2 cellular contexts compared by ENCODE assay signal in the genomic region with DNA sequence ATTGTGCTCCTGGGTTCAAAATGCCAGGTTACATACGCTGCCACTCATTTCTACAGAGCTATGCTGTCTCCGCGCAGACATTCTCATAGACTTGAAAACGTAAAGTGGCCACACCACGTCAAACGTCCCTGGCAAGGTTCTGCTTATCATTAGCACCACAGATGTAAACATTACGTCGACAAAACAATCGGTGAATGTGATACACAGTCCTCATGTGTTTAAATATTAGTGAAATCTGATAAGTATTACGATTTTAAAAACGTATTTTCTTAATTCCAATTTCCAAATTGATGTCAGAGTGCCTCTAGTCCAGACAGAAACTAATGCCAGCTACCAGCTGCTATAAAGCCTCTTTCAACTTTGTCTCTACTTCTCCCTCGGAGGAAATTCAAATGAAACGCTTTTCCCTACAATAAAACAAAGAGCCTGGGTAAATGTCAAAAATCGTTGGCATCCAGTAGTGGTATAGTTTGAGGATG.
TF ChIP-seq lines count a peak whose summit lies in the region.

No MANE protein-coding gene starts in this region.

TF ChIP-seq in SK-N-SH treated with all-trans-retinoic acid at 6 μM for 48 hours, 23 proteins besides CTCF, POLR2A, EP300 and RAD21 (continued from another document):
- TF ChIP-seq, protein P1, sequence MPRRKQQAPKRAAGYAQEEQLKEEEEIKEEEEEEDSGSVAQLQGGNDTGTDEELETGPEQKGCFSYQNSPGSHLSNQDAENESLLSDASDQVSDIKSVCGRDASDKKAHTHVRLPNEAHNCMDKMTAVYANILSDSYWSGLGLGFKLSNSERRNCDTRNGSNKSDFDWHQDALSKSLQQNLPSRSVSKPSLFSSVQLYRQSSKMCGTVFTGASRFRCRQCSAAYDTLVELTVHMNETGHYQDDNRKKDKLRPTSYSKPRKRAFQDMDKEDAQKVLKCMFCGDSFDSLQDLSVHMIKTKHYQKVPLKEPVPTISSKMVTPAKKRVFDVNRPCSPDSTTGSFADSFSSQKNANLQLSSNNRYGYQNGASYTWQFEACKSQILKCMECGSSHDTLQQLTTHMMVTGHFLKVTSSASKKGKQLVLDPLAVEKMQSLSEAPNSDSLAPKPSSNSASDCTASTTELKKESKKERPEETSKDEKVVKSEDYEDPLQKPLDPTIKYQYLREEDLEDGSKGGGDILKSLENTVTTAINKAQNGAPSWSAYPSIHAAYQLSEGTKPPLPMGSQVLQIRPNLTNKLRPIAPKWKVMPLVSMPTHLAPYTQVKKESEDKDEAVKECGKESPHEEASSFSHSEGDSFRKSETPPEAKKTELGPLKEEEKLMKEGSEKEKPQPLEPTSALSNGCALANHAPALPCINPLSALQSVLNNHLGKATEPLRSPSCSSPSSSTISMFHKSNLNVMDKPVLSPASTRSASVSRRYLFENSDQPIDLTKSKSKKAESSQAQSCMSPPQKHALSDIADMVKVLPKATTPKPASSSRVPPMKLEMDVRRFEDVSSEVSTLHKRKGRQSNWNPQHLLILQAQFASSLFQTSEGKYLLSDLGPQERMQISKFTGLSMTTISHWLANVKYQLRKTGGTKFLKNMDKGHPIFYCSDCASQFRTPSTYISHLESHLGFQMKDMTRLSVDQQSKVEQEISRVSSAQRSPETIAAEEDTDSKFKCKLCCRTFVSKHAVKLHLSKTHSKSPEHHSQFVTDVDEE (CRISPR knock-in tag; IDR thresholded peaks at IDR 0.05) = no peak
- no peak for TF ChIP-seq TCF4 (CRISPR knock-in tag; IDR thresholded peaks at IDR 0.05; ENCODE audit: borderline replicate concordance)
- TF ChIP-seq, protein P2, sequence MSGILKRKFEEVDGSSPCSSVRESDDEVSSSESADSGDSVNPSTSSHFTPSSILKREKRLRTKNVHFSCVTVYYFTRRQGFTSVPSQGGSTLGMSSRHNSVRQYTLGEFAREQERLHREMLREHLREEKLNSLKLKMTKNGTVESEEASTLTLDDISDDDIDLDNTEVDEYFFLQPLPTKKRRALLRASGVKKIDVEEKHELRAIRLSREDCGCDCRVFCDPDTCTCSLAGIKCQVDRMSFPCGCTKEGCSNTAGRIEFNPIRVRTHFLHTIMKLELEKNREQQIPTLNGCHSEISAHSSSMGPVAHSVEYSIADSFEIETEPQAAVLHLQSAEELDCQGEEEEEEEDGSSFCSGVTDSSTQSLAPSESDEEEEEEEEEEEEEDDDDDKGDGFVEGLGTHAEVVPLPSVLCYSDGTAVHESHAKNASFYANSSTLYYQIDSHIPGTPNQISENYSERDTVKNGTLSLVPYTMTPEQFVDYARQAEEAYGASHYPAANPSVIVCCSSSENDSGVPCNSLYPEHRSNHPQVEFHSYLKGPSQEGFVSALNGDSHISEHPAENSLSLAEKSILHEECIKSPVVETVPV (CRISPR knock-in tag; IDR thresholded peaks at IDR 0.05) = no peak
- TF ChIP-seq BACH2 (CRISPR knock-in tag; IDR thresholded peaks at IDR 0.05; ENCODE audit: borderline replicate concordance) = no peak
- no peak for TF ChIP-seq ZFP3 (CRISPR knock-in tag; IDR thresholded peaks at IDR 0.05)
- TF ChIP-seq ESRRG (CRISPR knock-in tag; IDR thresholded peaks at IDR 0.05) = no peak
- TF ChIP-seq RARB (CRISPR knock-in tag; IDR thresholded peaks at IDR 0.05) = no peak
- TF ChIP-seq ZNF565 (CRISPR knock-in tag; conservative IDR thresholded peaks at IDR 0.05; ENCODE audit: low read depth) = no peak
- no peak for TF ChIP-seq TOX (CRISPR knock-in tag; IDR thresholded peaks at IDR 0.05; ENCODE audit: borderline replicate concordance)
- TF ChIP-seq ARNTL (CRISPR knock-in tag; IDR thresholded peaks at IDR 0.05; ENCODE audit: borderline replicate concordance, low read depth) = no peak
- no peak for TF ChIP-seq ZFP30 (CRISPR knock-in tag; IDR thresholded peaks at IDR 0.05)
- no peak for TF ChIP-seq POU6F1 (CRISPR knock-in tag; IDR thresholded peaks at IDR 0.05; ENCODE audit: borderline replicate concordance, low read depth)

TF ChIP-seq in liver, 16 proteins besides CTCF, POLR2A, EP300 and RAD21 (continued from another document):
- TF ChIP-seq REST (IDR thresholded peaks at IDR 0.05) (no peak), RXRA (IDR thresholded peaks at IDR 0.05) (no peak), EGR1 (IDR thresholded peaks at IDR 0.05; ENCODE audit: low read depth in 2 of 2) (no peak), TAF1 (conservative IDR thresholded peaks at IDR 0.05) (no peak), HNF4A (conservative IDR thresholded peaks at IDR 0.05) (no peak), NR2F2 (IDR thresholded peaks at IDR 0.05) (no peak), FOXA1 (IDR thresholded peaks at IDR 0.05) (no peak), SP1 (IDR thresholded peaks at IDR 0.05) (no peak), YY1 (IDR thresholded peaks at IDR 0.05) (no peak), GABPA (IDR thresholded peaks at IDR 0.05 in 1 of 2, conservative IDR thresholded peaks at IDR 0.05 in 1 of 2) (no peak), JUND (IDR thresholded peaks at IDR 0.05) (no peak)
- TF ChIP-seq, protein P3, sequence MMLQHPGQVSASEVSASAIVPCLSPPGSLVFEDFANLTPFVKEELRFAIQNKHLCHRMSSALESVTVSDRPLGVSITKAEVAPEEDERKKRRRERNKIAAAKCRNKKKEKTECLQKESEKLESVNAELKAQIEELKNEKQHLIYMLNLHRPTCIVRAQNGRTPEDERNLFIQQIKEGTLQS (IDR thresholded peaks at IDR 0.05) = no peak
- TF ChIP-seq, protein P4, sequence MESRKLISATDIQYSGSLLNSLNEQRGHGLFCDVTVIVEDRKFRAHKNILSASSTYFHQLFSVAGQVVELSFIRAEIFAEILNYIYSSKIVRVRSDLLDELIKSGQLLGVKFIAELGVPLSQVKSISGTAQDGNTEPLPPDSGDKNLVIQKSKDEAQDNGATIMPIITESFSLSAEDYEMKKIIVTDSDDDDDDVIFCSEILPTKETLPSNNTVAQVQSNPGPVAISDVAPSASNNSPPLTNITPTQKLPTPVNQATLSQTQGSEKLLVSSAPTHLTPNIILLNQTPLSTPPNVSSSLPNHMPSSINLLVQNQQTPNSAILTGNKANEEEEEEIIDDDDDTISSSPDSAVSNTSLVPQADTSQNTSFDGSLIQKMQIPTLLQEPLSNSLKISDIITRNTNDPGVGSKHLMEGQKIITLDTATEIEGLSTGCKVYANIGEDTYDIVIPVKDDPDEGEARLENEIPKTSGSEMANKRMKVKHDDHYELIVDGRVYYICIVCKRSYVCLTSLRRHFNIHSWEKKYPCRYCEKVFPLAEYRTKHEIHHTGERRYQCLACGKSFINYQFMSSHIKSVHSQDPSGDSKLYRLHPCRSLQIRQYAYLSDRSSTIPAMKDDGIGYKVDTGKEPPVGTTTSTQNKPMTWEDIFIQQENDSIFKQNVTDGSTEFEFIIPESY (IDR thresholded peaks at IDR 0.05) = no peak
